2 cellular contexts compared by ENCODE assay signal in the genomic region with DNA sequence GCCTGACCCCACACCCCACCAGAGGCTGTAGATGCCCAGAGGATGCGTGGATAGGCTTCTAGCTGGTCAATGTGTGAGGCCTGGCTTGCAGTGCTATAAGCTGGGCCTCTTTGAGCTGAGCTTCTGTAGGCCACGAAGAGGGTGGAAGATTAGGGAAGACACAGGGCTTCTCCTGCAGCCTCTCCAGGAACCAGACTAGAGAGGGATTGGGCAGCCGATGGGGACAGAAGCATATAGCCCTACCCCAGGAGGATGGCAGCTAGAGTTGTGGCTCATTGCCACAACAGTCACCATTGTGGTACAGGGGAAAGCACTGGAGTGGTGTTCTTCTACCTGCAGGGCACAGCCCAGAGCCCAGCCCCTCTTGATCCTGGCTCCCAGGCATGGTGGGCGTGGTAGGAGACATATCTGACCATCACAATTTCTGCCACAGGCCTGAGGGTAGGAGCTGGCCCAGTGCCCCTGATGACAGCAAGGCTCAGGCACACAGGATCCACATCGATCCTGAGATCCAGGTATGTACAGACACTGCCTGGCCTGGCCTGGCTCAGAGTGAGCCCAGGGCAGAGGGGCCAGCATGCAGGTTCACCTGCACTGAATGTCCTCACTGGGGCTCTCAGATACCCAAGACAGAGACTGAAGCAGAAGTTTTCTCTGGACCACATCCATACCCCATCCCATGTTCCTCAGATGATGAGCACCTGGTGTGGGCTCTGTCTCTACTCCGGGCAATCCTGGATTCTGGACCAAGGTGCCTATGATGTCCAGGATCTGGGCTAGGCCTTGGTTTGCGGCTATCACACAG.
TF ChIP-seq lines count a peak whose summit lies in the region.

No MANE protein-coding gene starts in this region.

TF ChIP-seq in SK-N-SH, 30 proteins besides CTCF, POLR2A, EP300 and RAD21 (continued from another document):
- TF ChIP-seq, protein P1, sequence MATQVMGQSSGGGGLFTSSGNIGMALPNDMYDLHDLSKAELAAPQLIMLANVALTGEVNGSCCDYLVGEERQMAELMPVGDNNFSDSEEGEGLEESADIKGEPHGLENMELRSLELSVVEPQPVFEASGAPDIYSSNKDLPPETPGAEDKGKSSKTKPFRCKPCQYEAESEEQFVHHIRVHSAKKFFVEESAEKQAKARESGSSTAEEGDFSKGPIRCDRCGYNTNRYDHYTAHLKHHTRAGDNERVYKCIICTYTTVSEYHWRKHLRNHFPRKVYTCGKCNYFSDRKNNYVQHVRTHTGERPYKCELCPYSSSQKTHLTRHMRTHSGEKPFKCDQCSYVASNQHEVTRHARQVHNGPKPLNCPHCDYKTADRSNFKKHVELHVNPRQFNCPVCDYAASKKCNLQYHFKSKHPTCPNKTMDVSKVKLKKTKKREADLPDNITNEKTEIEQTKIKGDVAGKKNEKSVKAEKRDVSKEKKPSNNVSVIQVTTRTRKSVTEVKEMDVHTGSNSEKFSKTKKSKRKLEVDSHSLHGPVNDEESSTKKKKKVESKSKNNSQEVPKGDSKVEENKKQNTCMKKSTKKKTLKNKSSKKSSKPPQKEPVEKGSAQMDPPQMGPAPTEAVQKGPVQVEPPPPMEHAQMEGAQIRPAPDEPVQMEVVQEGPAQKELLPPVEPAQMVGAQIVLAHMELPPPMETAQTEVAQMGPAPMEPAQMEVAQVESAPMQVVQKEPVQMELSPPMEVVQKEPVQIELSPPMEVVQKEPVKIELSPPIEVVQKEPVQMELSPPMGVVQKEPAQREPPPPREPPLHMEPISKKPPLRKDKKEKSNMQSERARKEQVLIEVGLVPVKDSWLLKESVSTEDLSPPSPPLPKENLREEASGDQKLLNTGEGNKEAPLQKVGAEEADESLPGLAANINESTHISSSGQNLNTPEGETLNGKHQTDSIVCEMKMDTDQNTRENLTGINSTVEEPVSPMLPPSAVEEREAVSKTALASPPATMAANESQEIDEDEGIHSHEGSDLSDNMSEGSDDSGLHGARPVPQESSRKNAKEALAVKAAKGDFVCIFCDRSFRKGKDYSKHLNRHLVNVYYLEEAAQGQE (IDR thresholded peaks at IDR 0.05; ENCODE audit: low read depth, low read length): no peak
- TF ChIP-seq JUND (IDR thresholded peaks at IDR 0.05): no peak
- TF ChIP-seq TEAD4 (IDR thresholded peaks at IDR 0.05; ENCODE audit: borderline replicate concordance, insufficient read depth): no peak; the same call in 1 of the 2 replicates
- no peak for TF ChIP-seq IRF3 (IDR thresholded peaks at IDR 0.05; ENCODE audit: low read depth, low read length)
- TF ChIP-seq NRF1 (IDR thresholded peaks at IDR 0.05; ENCODE audit: low read depth, low read length): no peak
- TF ChIP-seq YY1 (IDR thresholded peaks at IDR 0.05; ENCODE audit: low read depth): no peak
- no peak for TF ChIP-seq SMC3 (IDR thresholded peaks at IDR 0.05; ENCODE audit: low read depth, low read length)
- TF ChIP-seq SIN3A (IDR thresholded peaks at IDR 0.05; ENCODE audit: borderline replicate concordance, low read depth, low read length): no peak
- no peak for TF ChIP-seq ELF1 (IDR thresholded peaks at IDR 0.05)
- TF ChIP-seq, protein P2, sequence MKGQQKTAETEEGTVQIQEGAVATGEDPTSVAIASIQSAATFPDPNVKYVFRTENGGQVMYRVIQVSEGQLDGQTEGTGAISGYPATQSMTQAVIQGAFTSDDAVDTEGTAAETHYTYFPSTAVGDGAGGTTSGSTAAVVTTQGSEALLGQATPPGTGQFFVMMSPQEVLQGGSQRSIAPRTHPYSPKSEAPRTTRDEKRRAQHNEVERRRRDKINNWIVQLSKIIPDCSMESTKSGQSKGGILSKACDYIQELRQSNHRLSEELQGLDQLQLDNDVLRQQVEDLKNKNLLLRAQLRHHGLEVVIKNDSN (IDR thresholded peaks at IDR 0.05; ENCODE audit: borderline replicate concordance, low read depth): no peak
- TF ChIP-seq TAF1 (IDR thresholded peaks at IDR 0.05; ENCODE audit: borderline replicate concordance, low read depth, low read length): no peak
- TF ChIP-seq GABPA (IDR thresholded peaks at IDR 0.05; ENCODE audit: low read depth): no peak
- TF ChIP-seq, protein P3, sequence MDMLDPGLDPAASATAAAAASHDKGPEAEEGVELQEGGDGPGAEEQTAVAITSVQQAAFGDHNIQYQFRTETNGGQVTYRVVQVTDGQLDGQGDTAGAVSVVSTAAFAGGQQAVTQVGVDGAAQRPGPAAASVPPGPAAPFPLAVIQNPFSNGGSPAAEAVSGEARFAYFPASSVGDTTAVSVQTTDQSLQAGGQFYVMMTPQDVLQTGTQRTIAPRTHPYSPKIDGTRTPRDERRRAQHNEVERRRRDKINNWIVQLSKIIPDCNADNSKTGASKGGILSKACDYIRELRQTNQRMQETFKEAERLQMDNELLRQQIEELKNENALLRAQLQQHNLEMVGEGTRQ (IDR thresholded peaks at IDR 0.05; ENCODE audit: borderline replicate concordance, low read depth, low read length): no peak
- TF ChIP-seq MEF2A (IDR thresholded peaks at IDR 0.05; ENCODE audit: borderline replicate concordance, low read depth): no peak

TF ChIP-seq in SK-N-SH treated with all-trans-retinoic acid at 6 μM for 48 hours, 23 proteins besides CTCF, POLR2A, EP300 and RAD21 (continued from another document):
- TF ChIP-seq, protein P4, sequence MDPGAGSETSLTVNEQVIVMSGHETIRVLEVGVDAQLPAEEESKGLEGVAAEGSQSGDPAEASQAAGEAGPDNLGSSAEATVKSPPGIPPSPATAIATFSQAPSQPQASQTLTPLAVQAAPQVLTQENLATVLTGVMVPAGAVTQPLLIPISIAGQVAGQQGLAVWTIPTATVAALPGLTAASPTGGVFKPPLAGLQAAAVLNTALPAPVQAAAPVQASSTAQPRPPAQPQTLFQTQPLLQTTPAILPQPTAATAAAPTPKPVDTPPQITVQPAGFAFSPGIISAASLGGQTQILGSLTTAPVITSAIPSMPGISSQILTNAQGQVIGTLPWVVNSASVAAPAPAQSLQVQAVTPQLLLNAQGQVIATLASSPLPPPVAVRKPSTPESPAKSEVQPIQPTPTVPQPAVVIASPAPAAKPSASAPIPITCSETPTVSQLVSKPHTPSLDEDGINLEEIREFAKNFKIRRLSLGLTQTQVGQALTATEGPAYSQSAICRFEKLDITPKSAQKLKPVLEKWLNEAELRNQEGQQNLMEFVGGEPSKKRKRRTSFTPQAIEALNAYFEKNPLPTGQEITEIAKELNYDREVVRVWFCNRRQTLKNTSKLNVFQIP (CRISPR knock-in tag; IDR thresholded peaks at IDR 0.05; ENCODE audit: borderline replicate concordance, low read depth): no peak
- TF ChIP-seq ZFP30 (CRISPR knock-in tag; IDR thresholded peaks at IDR 0.05) (no peak), TCF4 (CRISPR knock-in tag; IDR thresholded peaks at IDR 0.05; ENCODE audit: borderline replicate concordance) (no peak), CSDC2 (CRISPR knock-in tag; IDR thresholded peaks at IDR 0.05) (no peak), TOX (CRISPR knock-in tag; IDR thresholded peaks at IDR 0.05; ENCODE audit: borderline replicate concordance) (no peak), ARNTL (CRISPR knock-in tag; IDR thresholded peaks at IDR 0.05; ENCODE audit: borderline replicate concordance, low read depth) (no peak), PATZ1 (CRISPR knock-in tag; IDR thresholded peaks at IDR 0.05; ENCODE audit: borderline replicate concordance) (no peak), ZNF565 (CRISPR knock-in tag; conservative IDR thresholded peaks at IDR 0.05; ENCODE audit: low read depth) (no peak), TSHZ2 (CRISPR knock-in tag; IDR thresholded peaks at IDR 0.05) (no peak), PPARA (CRISPR knock-in tag; IDR thresholded peaks at IDR 0.05; ENCODE audit: borderline replicate concordance) (no peak), GLIS3 (CRISPR knock-in tag; IDR thresholded peaks at IDR 0.05) (no peak)
- TF ChIP-seq, protein P5, sequence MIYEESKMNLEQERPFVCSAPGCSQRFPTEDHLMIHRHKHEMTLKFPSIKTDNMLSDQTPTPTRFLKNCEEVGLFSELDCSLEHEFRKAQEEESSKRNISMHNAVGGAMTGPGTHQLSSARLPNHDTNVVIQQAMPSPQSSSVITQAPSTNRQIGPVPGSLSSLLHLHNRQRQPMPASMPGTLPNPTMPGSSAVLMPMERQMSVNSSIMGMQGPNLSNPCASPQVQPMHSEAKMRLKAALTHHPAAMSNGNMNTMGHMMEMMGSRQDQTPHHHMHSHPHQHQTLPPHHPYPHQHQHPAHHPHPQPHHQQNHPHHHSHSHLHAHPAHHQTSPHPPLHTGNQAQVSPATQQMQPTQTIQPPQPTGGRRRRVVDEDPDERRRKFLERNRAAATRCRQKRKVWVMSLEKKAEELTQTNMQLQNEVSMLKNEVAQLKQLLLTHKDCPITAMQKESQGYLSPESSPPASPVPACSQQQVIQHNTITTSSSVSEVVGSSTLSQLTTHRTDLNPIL (CRISPR knock-in tag; IDR thresholded peaks at IDR 0.05; ENCODE audit: low read depth): no peak
